1 cellular context compared by ENCODE assay signal in the genomic region with DNA sequence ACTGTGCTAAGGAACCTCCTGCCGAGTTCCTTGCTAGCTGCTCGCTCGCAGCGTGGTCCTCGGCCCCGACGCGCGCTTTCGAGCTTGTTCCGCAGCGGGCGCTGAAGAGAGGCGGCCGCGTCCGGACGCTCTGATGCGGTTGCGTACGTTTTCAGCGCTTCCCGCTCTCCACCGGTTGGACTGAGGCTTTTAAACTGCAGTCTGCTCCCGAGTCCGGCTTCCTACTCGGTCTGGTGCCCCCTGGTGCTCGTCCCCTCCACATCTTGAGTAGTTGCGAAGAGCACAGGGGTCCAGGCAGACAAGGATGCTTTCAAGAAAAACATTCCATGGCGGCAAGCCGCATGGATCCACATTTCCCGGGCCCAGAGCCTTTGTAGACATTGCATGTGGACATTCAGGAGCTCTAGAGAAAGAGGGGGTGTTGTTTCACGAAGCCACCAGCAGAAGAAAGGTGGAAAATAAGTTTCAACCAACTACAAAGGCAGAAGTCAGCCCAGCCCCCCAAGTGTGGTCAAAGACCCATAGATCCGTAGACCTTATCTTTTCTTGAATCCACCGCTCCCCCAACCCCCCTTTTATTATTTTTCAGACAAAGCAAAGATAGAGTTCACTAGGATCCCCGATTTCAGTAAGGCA.
A peak's percentile ranks its signal among the peaks of the same experiment; 100 is the strongest.
TF ChIP-seq lines count a peak whose summit lies in the region.

No MANE protein-coding gene starts in this region.

TF ChIP-seq in HepG2, 621 proteins besides CTCF, POLR2A, EP300 and RAD21 (continued from another document and continues in another):
- TF ChIP-seq, protein P1, sequence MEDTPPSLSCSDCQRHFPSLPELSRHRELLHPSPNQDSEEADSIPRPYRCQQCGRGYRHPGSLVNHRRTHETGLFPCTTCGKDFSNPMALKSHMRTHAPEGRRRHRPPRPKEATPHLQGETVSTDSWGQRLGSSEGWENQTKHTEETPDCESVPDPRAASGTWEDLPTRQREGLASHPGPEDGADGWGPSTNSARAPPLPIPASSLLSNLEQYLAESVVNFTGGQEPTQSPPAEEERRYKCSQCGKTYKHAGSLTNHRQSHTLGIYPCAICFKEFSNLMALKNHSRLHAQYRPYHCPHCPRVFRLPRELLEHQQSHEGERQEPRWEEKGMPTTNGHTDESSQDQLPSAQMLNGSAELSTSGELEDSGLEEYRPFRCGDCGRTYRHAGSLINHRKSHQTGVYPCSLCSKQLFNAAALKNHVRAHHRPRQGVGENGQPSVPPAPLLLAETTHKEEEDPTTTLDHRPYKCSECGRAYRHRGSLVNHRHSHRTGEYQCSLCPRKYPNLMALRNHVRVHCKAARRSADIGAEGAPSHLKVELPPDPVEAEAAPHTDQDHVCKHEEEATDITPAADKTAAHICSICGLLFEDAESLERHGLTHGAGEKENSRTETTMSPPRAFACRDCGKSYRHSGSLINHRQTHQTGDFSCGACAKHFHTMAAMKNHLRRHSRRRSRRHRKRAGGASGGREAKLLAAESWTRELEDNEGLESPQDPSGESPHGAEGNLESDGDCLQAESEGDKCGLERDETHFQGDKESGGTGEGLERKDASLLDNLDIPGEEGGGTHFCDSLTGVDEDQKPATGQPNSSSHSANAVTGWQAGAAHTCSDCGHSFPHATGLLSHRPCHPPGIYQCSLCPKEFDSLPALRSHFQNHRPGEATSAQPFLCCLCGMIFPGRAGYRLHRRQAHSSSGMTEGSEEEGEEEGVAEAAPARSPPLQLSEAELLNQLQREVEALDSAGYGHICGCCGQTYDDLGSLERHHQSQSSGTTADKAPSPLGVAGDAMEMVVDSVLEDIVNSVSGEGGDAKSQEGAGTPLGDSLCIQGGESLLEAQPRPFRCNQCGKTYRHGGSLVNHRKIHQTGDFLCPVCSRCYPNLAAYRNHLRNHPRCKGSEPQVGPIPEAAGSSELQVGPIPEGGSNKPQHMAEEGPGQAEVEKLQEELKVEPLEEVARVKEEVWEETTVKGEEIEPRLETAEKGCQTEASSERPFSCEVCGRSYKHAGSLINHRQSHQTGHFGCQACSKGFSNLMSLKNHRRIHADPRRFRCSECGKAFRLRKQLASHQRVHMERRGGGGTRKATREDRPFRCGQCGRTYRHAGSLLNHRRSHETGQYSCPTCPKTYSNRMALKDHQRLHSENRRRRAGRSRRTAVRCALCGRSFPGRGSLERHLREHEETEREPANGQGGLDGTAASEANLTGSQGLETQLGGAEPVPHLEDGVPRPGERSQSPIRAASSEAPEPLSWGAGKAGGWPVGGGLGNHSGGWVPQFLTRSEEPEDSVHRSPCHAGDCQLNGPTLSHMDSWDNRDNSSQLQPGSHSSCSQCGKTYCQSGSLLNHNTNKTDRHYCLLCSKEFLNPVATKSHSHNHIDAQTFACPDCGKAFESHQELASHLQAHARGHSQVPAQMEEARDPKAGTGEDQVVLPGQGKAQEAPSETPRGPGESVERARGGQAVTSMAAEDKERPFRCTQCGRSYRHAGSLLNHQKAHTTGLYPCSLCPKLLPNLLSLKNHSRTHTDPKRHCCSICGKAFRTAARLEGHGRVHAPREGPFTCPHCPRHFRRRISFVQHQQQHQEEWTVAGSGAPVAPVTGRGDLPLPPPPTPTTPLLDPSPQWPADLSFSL (CRISPR knock-in tag; IDR thresholded peaks at IDR 0.05): peak; percentile 69
- TF ChIP-seq ZNF580 (CRISPR knock-in tag; IDR thresholded peaks at IDR 0.05; ENCODE audit: borderline replicate concordance, low read depth): peak; percentile 58; the same call in 1 of the 2 replicates
- TF ChIP-seq ZNF276 (CRISPR knock-in tag; IDR thresholded peaks at IDR 0.05; ENCODE audit: low read depth): no peak
- peak; percentile 63; the same call in 1 of the 2 replicates for TF ChIP-seq MAF1 (CRISPR knock-in tag; IDR thresholded peaks at IDR 0.05; ENCODE audit: borderline replicate concordance)
- 0 out of 2 replicates have a peak, but pooled peaks have one; percentile 58 for TF ChIP-seq ZNF253 (CRISPR knock-in tag; IDR thresholded peaks at IDR 0.05; ENCODE audit: borderline replicate concordance)
- peak; percentile 80 for TF ChIP-seq ZNF143 (CRISPR knock-in tag; IDR thresholded peaks at IDR 0.05)
- peak; percentile 68; the same call in 1 of the 2 replicates for TF ChIP-seq ZNF777 (CRISPR knock-in tag; IDR thresholded peaks at IDR 0.05)
- TF ChIP-seq CCAR2 (optimal IDR thresholded peaks at IDR 0.05; ENCODE audit: low read depth, low read length): no peak
- TF ChIP-seq GATA4 (IDR thresholded peaks at IDR 0.05; ENCODE audit: borderline replicate concordance, low read depth): peak; percentile 18; the same call in 1 of the 2 replicates
- TF ChIP-seq ZFP37 (CRISPR knock-in tag; IDR thresholded peaks at IDR 0.05; ENCODE audit: borderline replicate concordance): peak; percentile 77; the same call in 1 of the 2 replicates
- TF ChIP-seq ZNF773 (CRISPR knock-in tag; IDR thresholded peaks at IDR 0.05; ENCODE audit: borderline replicate concordance): peak; percentile 84; the same call in 1 of the 2 replicates
- TF ChIP-seq ATRX (CRISPR knock-in tag; IDR thresholded peaks at IDR 0.05; ENCODE audit: borderline replicate concordance): no peak
- peak; percentile 84 for TF ChIP-seq YEATS2 (CRISPR knock-in tag; IDR thresholded peaks at IDR 0.05; ENCODE audit: borderline replicate concordance)
- TF ChIP-seq, protein P2, sequence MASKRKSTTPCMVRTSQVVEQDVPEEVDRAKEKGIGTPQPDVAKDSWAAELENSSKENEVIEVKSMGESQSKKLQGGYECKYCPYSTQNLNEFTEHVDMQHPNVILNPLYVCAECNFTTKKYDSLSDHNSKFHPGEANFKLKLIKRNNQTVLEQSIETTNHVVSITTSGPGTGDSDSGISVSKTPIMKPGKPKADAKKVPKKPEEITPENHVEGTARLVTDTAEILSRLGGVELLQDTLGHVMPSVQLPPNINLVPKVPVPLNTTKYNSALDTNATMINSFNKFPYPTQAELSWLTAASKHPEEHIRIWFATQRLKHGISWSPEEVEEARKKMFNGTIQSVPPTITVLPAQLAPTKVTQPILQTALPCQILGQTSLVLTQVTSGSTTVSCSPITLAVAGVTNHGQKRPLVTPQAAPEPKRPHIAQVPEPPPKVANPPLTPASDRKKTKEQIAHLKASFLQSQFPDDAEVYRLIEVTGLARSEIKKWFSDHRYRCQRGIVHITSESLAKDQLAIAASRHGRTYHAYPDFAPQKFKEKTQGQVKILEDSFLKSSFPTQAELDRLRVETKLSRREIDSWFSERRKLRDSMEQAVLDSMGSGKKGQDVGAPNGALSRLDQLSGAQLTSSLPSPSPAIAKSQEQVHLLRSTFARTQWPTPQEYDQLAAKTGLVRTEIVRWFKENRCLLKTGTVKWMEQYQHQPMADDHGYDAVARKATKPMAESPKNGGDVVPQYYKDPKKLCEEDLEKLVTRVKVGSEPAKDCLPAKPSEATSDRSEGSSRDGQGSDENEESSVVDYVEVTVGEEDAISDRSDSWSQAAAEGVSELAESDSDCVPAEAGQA (IDR thresholded peaks at IDR 0.05; ENCODE audit: low read depth): peak; percentile 69; the same call in 1 of the 2 replicates
- TF ChIP-seq, protein P2 (CRISPR knock-in tag; IDR thresholded peaks at IDR 0.05; ENCODE audit: borderline replicate concordance): 0 out of 2 replicates have a peak, but pooled peaks have one; percentile 75
- TF ChIP-seq ZNF292 (CRISPR knock-in tag; IDR thresholded peaks at IDR 0.05; ENCODE audit: borderline replicate concordance, low read depth): peak; percentile 93
- TF ChIP-seq SMARCC2 (IDR thresholded peaks at IDR 0.05): no peak
- TF ChIP-seq ZNF563 (CRISPR knock-in tag; IDR thresholded peaks at IDR 0.05): peak; percentile 92
- TF ChIP-seq, protein P3, sequence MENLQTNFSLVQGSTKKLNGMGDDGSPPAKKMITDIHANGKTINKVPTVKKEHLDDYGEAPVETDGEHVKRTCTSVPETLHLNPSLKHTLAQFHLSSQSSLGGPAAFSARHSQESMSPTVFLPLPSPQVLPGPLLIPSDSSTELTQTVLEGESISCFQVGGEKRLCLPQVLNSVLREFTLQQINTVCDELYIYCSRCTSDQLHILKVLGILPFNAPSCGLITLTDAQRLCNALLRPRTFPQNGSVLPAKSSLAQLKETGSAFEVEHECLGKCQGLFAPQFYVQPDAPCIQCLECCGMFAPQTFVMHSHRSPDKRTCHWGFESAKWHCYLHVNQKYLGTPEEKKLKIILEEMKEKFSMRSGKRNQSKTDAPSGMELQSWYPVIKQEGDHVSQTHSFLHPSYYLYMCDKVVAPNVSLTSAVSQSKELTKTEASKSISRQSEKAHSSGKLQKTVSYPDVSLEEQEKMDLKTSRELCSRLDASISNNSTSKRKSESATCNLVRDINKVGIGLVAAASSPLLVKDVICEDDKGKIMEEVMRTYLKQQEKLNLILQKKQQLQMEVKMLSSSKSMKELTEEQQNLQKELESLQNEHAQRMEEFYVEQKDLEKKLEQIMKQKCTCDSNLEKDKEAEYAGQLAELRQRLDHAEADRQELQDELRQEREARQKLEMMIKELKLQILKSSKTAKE (CRISPR knock-in tag; IDR thresholded peaks at IDR 0.05; ENCODE audit: borderline replicate concordance): peak; percentile 62; the same call in 1 of the 2 replicates
- peak; percentile 47 for TF ChIP-seq HCFC1 (IDR thresholded peaks at IDR 0.05; ENCODE audit: low read depth, low read length)
- TF ChIP-seq DZIP1 (CRISPR knock-in tag; IDR thresholded peaks at IDR 0.05): peak; percentile 77; the same call in 1 of the 2 replicates
- TF ChIP-seq KLF12 (CRISPR knock-in tag; IDR thresholded peaks at IDR 0.05; ENCODE audit: borderline replicate concordance): peak; percentile 94
- peak; percentile 82 for TF ChIP-seq NR0B2 (CRISPR knock-in tag; IDR thresholded peaks at IDR 0.05)
- peak; percentile 75; the same call in 1 of the 3 replicates for TF ChIP-seq MXI1 (IDR thresholded peaks at IDR 0.05; ENCODE audit: borderline replicate concordance, low read depth, low read length)
- TF ChIP-seq CBX1 (IDR thresholded peaks at IDR 0.05; ENCODE audit: low read depth): peak; percentile 64
- peak; percentile 91 for TF ChIP-seq MXD3 (CRISPR knock-in tag; IDR thresholded peaks at IDR 0.05)
- TF ChIP-seq NR1H2 (CRISPR knock-in tag; IDR thresholded peaks at IDR 0.05; ENCODE audit: borderline replicate concordance, low read depth): peak; percentile 86; the same call in 1 of the 2 replicates
- TF ChIP-seq TP53 (CRISPR knock-in tag; conservative IDR thresholded peaks at IDR 0.05): peak; percentile 90
- peak; percentile 86; the same call in 1 of the 2 replicates for TF ChIP-seq GLI4 (CRISPR knock-in tag; IDR thresholded peaks at IDR 0.05; ENCODE audit: borderline replicate concordance)
- peak; percentile 83 for TF ChIP-seq GABPB1 (CRISPR knock-in tag; IDR thresholded peaks at IDR 0.05)
- TF ChIP-seq RBM39 (IDR thresholded peaks at IDR 0.05; ENCODE audit: low read depth, low read length, poor library complexity, severe bottlenecking): peak; percentile 68
- TF ChIP-seq SNRNP70 (IDR thresholded peaks at IDR 0.05; ENCODE audit: low read depth, low read length): no peak
- no peak for TF ChIP-seq NR2C2 (CRISPR knock-in tag; IDR thresholded peaks at IDR 0.05; ENCODE audit: borderline replicate concordance)
